ENCODE assay signal across 1 cellular context in the genomic region with DNA sequence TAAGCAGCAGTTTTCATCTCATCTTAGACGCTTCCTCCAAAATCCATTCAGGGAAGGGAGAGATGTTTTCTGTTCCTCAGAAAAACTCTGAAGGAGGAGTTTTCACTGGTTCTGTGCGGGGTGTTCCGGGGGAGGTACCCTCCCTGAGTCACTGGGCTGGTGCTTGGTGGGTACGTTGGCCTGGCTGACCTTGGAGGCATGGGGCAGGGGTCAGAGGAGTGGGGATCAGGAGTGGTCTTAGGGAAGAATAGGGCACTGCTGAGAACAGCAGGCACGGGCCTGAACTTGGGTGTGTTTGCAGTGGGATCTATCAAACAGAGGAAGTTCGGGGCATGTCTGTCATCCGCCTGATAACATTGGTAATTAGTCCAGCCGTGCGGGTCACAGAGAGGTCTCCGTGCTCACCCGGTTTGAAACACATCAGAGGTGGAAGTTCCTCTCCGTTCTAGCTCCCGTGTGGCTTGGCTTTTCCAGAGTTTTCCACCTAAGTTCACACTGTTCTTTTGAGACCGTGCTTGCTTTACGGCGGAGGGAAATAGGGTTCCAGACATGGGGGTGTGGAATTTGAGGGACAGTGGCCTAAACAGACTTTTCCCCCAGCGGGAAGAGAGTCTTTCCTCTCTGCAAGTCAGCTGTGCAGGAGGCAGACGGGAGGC.
TF ChIP-seq lines count a peak whose summit lies in the region.

No MANE protein-coding gene starts in this region.

TF ChIP-seq in IMR-90, 13 proteins besides CTCF, POLR2A, EP300 and RAD21 (continued from another document):
- TF ChIP-seq RCOR1 (IDR thresholded peaks at IDR 0.05; ENCODE audit: insufficient replicate concordance, low read length) (no peak), FOS (IDR thresholded peaks at IDR 0.05; ENCODE audit: low read depth, low read length) (no peak), BHLHE40 (IDR thresholded peaks at IDR 0.05; ENCODE audit: low read depth, low read length) (no peak)
- TF ChIP-seq, protein P1, sequence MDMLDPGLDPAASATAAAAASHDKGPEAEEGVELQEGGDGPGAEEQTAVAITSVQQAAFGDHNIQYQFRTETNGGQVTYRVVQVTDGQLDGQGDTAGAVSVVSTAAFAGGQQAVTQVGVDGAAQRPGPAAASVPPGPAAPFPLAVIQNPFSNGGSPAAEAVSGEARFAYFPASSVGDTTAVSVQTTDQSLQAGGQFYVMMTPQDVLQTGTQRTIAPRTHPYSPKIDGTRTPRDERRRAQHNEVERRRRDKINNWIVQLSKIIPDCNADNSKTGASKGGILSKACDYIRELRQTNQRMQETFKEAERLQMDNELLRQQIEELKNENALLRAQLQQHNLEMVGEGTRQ (IDR thresholded peaks at IDR 0.05; ENCODE audit: low read depth, low read length): no peak
